In genomic region chr18:76759056-76759455, GRCh38 we compare ENCODE assay signal across 31 cellular contexts.
"Had no signal": no experiment of that assay in that cellular context is flagged by ENCODE, and none has a peak within 500 bp of the region (broad histone marks: within the 10 kb centered on the region; RNA-seq: fewer than 3 reads in every experiment).

No MANE protein-coding gene starts in this region.

- H3K4me1 ChIP-seq: adrenal gland, body of pancreas had no signal

- H3K9me3 Mint-ChIP-seq: activated naive CD4-positive, alpha-beta T cell treated with anti-CD3 and anti-CD28 coated beads, Interleukin-2, amount 50 U/mL, for 24 hours; activated naive CD8-positive, alpha-beta T cell treated with anti-CD3 and anti-CD28 coated beads, Interleukin-2, amount 50 U/mL, for 24 hours; activated T-helper 2 cell treated with anti-CD3 and anti-CD28 coated beads, Interferon-gamma antibody, Interleukin-2, Interleukin-4, amounts not matched to agents 10 μg/mL and 5 μg/mL and 100 μg/mL, durations not matched to agents 14 hours and 24 hours and 36 hours had no signal

- ATAC-seq: activated CD4-positive, alpha-beta T cell treated with anti-CD3 and anti-CD28 coated beads for 36 hours; activated CD8-positive, alpha-beta memory T cell treated with anti-CD3 and anti-CD28 coated beads, Interleukin-2, amount 10 ng/mL, durations not matched to agents 7 days and 5 days; activated CD8-positive, alpha-beta T cell treated with anti-CD3 and anti-CD28 coated beads, Interleukin-2, amount 10 ng/mL, durations not matched to agents 7 days and 5 days; activated naive CD8-positive, alpha-beta T cell treated with anti-CD3 and anti-CD28 coated beads, Interleukin-2, amount 50 U/mL, for 24 hours; body of pancreas; T-helper 17 cell had no signal

- H3K9me3 ChIP-seq: adrenal gland, body of pancreas had no signal

- H3K27me3 ChIP-seq: adrenal gland, body of pancreas had no signal

- H3K36me3 ChIP-seq: adrenal gland had no signal

- H3K4me3 ChIP-seq: adrenal gland, body of pancreas had no signal

- FAIRE-seq: colon, endometrium, endothelial cell of umbilical vein, frontal cortex had no signal

- H3K27ac Mint-ChIP-seq: activated CD4-positive, alpha-beta memory T cell treated with anti-CD3 and anti-CD28 coated beads for 36 hours; activated CD4-positive, alpha-beta T cell treated with anti-CD3 and anti-CD28 coated beads for 36 hours; activated CD4-positive, alpha-beta T cell treated with anti-CD3 and anti-CD28 coated beads, Interleukin-2, amount 10 ng/mL, durations not matched to agents 24 days and 14 days; activated CD8-positive, alpha-beta memory T cell treated with anti-CD3 and anti-CD28 coated beads, Interleukin-2, amount 10 ng/mL, durations not matched to agents 7 days and 5 days; activated naive CD4-positive, alpha-beta T cell treated with anti-CD3 and anti-CD28 coated beads for 36 hours; activated naive CD4-positive, alpha-beta T cell treated with anti-CD3 and anti-CD28 coated beads, Interleukin-2, amount 50 U/mL, for 24 hours; activated naive CD8-positive, alpha-beta T cell treated with anti-CD3 and anti-CD28 coated beads for 36 hours; activated naive CD8-positive, alpha-beta T cell treated with anti-CD3 and anti-CD28 coated beads, Interleukin-2, amount 50 U/mL, for 24 hours; activated T-helper 1 cell treated with anti-CD3 and anti-CD28 coated beads, Interleukin-12 subunit alpha, Interleukin-12 subunit beta, Interleukin-2, Interleukin-4 antibody, amounts not matched to agents 30 ng/mL and 10 ng/mL and 1 ng/mL, durations not matched to agents 14 hours and 24 hours and 36 hours; activated T-helper 2 cell treated with anti-CD3 and anti-CD28 coated beads, Interferon-gamma antibody, Interleukin-2, Interleukin-4, amounts not matched to agents 10 μg/mL and 5 μg/mL and 100 μg/mL, durations not matched to agents 14 hours and 24 hours and 36 hours; T-helper 17 cell had no signal

- H3K4me1 Mint-ChIP-seq: activated naive CD8-positive, alpha-beta T cell treated with anti-CD3 and anti-CD28 coated beads for 36 hours had no signal

- H3K36me3 Mint-ChIP-seq: activated CD4-positive, alpha-beta memory T cell treated with anti-CD3 and anti-CD28 coated beads for 36 hours; activated CD8-positive, alpha-beta memory T cell treated with anti-CD3 and anti-CD28 coated beads, Interleukin-2, amount 10 ng/mL, durations not matched to agents 7 days and 5 days; activated naive CD4-positive, alpha-beta T cell treated with anti-CD3 and anti-CD28 coated beads, Interleukin-2, amount 50 U/mL, for 24 hours; activated naive CD8-positive, alpha-beta T cell treated with anti-CD3 and anti-CD28 coated beads for 36 hours had no signal

- DNase-seq: activated CD4-positive, alpha-beta memory T cell treated with anti-CD3 and anti-CD28 coated beads for 36 hours; activated CD4-positive, alpha-beta T cell treated with anti-CD3 and anti-CD28 coated beads for 36 hours; activated CD4-positive, alpha-beta T cell treated with anti-CD3 and anti-CD28 coated beads, Interleukin-2, amount 10 ng/mL, durations not matched to agents 24 days and 14 days; activated CD4-positive, CD25-positive, alpha-beta regulatory T cell; activated CD4-positive, CD25-positive, alpha-beta regulatory T cell treated with anti-CD3 and anti-CD28 coated beads, Interleukin-2, amount 50 U/mL, for 72 hours; activated CD8-positive, alpha-beta memory T cell treated with anti-CD3 and anti-CD28 coated beads, Interleukin-2, amount 10 ng/mL, durations not matched to agents 7 days and 5 days; activated CD8-positive, alpha-beta memory T cell treated with anti-CD3 and anti-CD28 coated beads, Interleukin-2, amount 50 U/mL, for 4 hours; activated CD8-positive, alpha-beta T cell treated with anti-CD3 and anti-CD28 coated beads, Interleukin-2, amount 10 ng/mL, durations not matched to agents 7 days and 5 days; activated effector memory CD4-positive, alpha-beta T cell treated with anti-CD3 and anti-CD28 coated beads, Interleukin-2, amount 50 U/mL, for 16 hours; activated naive CD4-positive, alpha-beta T cell treated with anti-CD3 and anti-CD28 coated beads for 36 hours; activated naive CD8-positive, alpha-beta T cell treated with anti-CD3 and anti-CD28 coated beads for 36 hours; activated naive CD8-positive, alpha-beta T cell treated with anti-CD3 and anti-CD28 coated beads, Interleukin-2, amount 50 U/mL, for 24 hours; activated T-cell treated with anti-CD3 and anti-CD28 coated beads, Interleukin-2, amount 50 U/mL, for 1 hour; activated T-cell treated with anti-CD3 and anti-CD28 coated beads, Interleukin-2, amount 50 U/mL, for 48 hours; adrenal gland; amygdala; aorta; body of pancreas; caudate nucleus; effector CD8-positive, alpha-beta T cell; foreskin fibroblast; T-helper 1 cell; T-helper 17 cell had no signal

- H3K27ac ChIP-seq: adrenal gland, body of pancreas, epithelial cell of prostate had no signal

- H3K27me3 Mint-ChIP-seq: activated CD4-positive, alpha-beta memory T cell treated with anti-CD3 and anti-CD28 coated beads for 36 hours; activated naive CD4-positive, alpha-beta T cell treated with anti-CD3 and anti-CD28 coated beads, Interleukin-2, amount 50 U/mL, for 24 hours; activated naive CD8-positive, alpha-beta T cell treated with anti-CD3 and anti-CD28 coated beads for 36 hours had no signal

- H3K4me3 Mint-ChIP-seq: activated CD4-positive, alpha-beta memory T cell treated with anti-CD3 and anti-CD28 coated beads for 36 hours; activated CD4-positive, alpha-beta T cell treated with anti-CD3 and anti-CD28 coated beads for 36 hours; activated CD4-positive, alpha-beta T cell treated with anti-CD3 and anti-CD28 coated beads, Interleukin-2, amount 10 ng/mL, durations not matched to agents 24 days and 14 days; activated CD8-positive, alpha-beta memory T cell treated with anti-CD3 and anti-CD28 coated beads, Interleukin-2, amount 10 ng/mL, durations not matched to agents 7 days and 5 days; activated CD8-positive, alpha-beta T cell treated with anti-CD3 and anti-CD28 coated beads, Interleukin-2, amount 10 ng/mL, durations not matched to agents 7 days and 5 days; activated naive CD4-positive, alpha-beta T cell treated with anti-CD3 and anti-CD28 coated beads for 36 hours; activated naive CD4-positive, alpha-beta T cell treated with anti-CD3 and anti-CD28 coated beads, Interleukin-2, amount 50 U/mL, for 24 hours; activated naive CD8-positive, alpha-beta T cell treated with anti-CD3 and anti-CD28 coated beads for 36 hours; activated naive CD8-positive, alpha-beta T cell treated with anti-CD3 and anti-CD28 coated beads, Interleukin-2, amount 50 U/mL, for 24 hours; activated T-helper 1 cell treated with anti-CD3 and anti-CD28 coated beads, Interleukin-12 subunit alpha, Interleukin-12 subunit beta, Interleukin-2, Interleukin-4 antibody, amounts not matched to agents 30 ng/mL and 10 ng/mL and 1 ng/mL, durations not matched to agents 14 hours and 24 hours and 36 hours; T-helper 17 cell had no signal
